Comparison of ENCODE assay signal across 1 cellular context in the genomic region with DNA sequence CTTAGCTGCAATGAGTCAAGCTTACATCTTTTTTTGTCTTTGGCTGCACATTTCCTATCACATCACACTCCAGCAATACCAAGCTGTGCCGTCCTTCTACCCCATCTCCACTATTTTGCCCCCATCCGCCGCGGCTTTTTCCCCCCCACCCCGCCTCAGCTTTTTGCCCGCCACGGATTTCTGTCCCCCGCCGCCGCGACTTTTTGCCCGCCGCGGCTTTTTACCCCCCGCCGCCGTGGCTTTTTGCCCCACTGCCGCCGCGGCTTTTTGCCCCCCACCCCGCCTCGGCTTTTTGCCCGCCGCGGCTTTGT.
TF ChIP-seq lines count a peak whose summit lies in the region.

No MANE protein-coding gene starts in this region.

TF ChIP-seq in neural cell, 6 proteins besides CTCF, POLR2A, EP300 and RAD21:
- TF ChIP-seq EZH2 (IDR thresholded peaks at IDR 0.05; ENCODE audit: borderline replicate concordance, insufficient read depth, low read length, poor library complexity, severe bottlenecking), result peak; percentile 72
